In the genomic region with DNA sequence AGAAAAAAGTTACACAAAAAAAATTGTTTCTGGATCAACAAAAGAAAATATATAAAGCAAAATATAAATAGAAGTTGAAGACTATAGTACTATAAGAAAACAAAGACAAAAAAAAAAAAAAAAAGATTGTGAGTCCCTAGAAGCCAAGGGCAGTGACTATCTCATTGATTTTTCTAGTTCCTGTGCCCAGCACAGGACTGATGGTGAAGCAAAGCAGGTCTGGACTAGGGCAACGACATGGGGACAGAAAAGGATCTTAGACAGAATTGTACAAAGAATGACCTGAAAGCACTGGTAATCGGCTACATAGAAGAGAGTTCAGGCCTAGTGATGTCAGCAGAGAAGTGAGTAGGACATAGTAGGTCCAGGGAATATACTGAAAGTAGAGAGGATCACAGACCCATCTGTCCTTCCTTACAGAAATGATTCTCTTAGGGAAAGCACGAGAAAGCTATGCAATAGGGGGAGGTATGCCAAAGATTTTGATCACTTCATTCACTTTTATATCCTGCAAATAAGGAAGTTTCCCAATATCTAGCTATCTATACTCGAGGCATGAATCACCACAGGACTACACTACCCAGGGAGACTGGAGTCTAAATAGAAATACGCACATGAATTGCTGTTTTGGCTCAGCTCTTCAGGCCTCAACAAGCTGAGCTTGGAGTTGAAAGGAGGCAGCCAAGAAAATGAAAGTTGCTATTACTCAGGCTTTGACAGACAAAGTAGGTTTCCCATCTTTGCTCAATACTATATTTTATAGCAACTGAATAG, we compare ENCODE assay signal across 15 cellular contexts.
DNase-seq lines count a peak whose midpoint lies in the region; ATAC-seq, FAIRE-seq and TF ChIP-seq lines count a peak whose summit lies in the region.
"Had no signal": no experiment of that assay in that cellular context is flagged by ENCODE, and none has a peak within 500 bp of the region (broad histone marks: within the 10 kb centered on the region; RNA-seq: fewer than 3 reads in every experiment).

No MANE protein-coding gene starts in this region.

- H3K9ac ChIP-seq in subcutaneous abdominal adipose tissue (ENCODE audit: low read length in 5 of 5) = no peak overlapping the region

- no peak for FAIRE-seq in bronchial epithelial cell (lab: Jason Lieb, UNC)
- FAIRE-seq: endometrium, K562 had no signal

- peak overlapping the region; percentile 6 for H3K27ac ChIP-seq in subcutaneous abdominal adipose tissue (ENCODE audit: low read depth, low read length)

- H3K36me3 ChIP-seq in bronchial epithelial cell (ENCODE audit: control insufficient read depth, insufficient read depth, low read length) (no peaks in the 10 kb centered on the region), subcutaneous abdominal adipose tissue (ENCODE audit: control insufficient read depth in 5 of 5, insufficient read depth in 5 of 5, low read length in 5 of 5) (no peaks in the 10 kb centered on the region)

- no peaks in the 10 kb centered on the region for H3K9me3 Mint-ChIP-seq in natural killer cell treated with Interleukin-12 subunit alpha and Interleukin-12 subunit beta and Interleukin-15 and Interleukin-18, amount 100 ng/mL, for 72 hours
- H3K9me3 Mint-ChIP-seq: stimulated activated naive B cell treated with anti-CD40 and anti-IgM and Interleukin-4, amounts not matched to agents 10 μg/mL and 1 μg/mL and 100 μg/mL, for 72 hours had no signal

- H3K4me1 ChIP-seq in subcutaneous abdominal adipose tissue (ENCODE audit: control insufficient read depth in 5 of 5, insufficient read depth in 5 of 5, low read length in 5 of 5) = peaks cover 0 to 16% (median 7%) of the 10 kb centered on the region in 5 donors

- no peak overlapping the region for H3K27ac Mint-ChIP-seq in natural killer cell treated with Interleukin-12 subunit alpha and Interleukin-12 subunit beta and Interleukin-15 and Interleukin-18, amount 100 ng/mL, for 72 hours
- H3K27ac Mint-ChIP-seq: activated naive CD8-positive, alpha-beta T cell; stimulated activated naive B cell treated with anti-CD40 and anti-IgM and Interleukin-4, amounts not matched to agents 10 μg/mL and 1 μg/mL and 100 μg/mL, for 72 hours had no signal

- no peaks in the 10 kb centered on the region for H3K36me3 Mint-ChIP-seq in natural killer cell treated with Interleukin-12 subunit alpha and Interleukin-12 subunit beta and Interleukin-15 and Interleukin-18, amount 100 ng/mL, for 72 hours
- H3K36me3 Mint-ChIP-seq: activated naive CD8-positive, alpha-beta T cell; stimulated activated naive B cell treated with anti-CD40 and anti-IgM and Interleukin-4, amounts not matched to agents 10 μg/mL and 1 μg/mL and 100 μg/mL, for 72 hours had no signal

- TF ChIP-seq CTCF in bronchial epithelial cell (IDR thresholded peaks at IDR 0.05; ENCODE audit: insufficient read depth, low read length, severe bottlenecking) = no peak

- H3K4me3 Mint-ChIP-seq in natural killer cell treated with Interleukin-12 subunit alpha and Interleukin-12 subunit beta and Interleukin-15 and Interleukin-18, amount 100 ng/mL, for 72 hours = no peak overlapping the region
- H3K4me3 Mint-ChIP-seq: activated naive CD8-positive, alpha-beta T cell; stimulated activated naive B cell treated with anti-CD40 and anti-IgM and Interleukin-4, amounts not matched to agents 10 μg/mL and 1 μg/mL and 100 μg/mL, for 72 hours had no signal

- H3K4me3 ChIP-seq in bronchial epithelial cell (ENCODE audit: low read depth, low read length) (no peak overlapping the region), subcutaneous abdominal adipose tissue (ENCODE audit: low read depth in 1 of 5, low read length in 5 of 5) (no peak overlapping the region)
- H3K4me3 ChIP-seq: K562 had no signal

- H3K4me1 Mint-ChIP-seq in natural killer cell treated with Interleukin-12 subunit alpha and Interleukin-12 subunit beta and Interleukin-15 and Interleukin-18, amount 100 ng/mL, for 72 hours (ENCODE audit: low read depth in 2 of 2) = no peaks in the 10 kb centered on the region
- H3K4me1 Mint-ChIP-seq: stimulated activated naive B cell treated with anti-CD40 and anti-IgM and Interleukin-4, amounts not matched to agents 10 μg/mL and 1 μg/mL and 100 μg/mL, for 72 hours had no signal

- ATAC-seq in GM18861 (IDR thresholded peaks at IDR 0.05; ENCODE audit: unreplicated experiment) = no peak
- ATAC-seq in natural killer cell treated with Interleukin-12 subunit alpha and Interleukin-12 subunit beta and Interleukin-15 and Interleukin-18, amount 100 ng/mL, for 72 hours = no peak
- ATAC-seq: K562; stimulated activated naive B cell treated with anti-CD40 and anti-IgM and Interleukin-4, amounts not matched to agents 10 μg/mL and 1 μg/mL and 100 μg/mL, for 72 hours had no signal

- H3K27me3 ChIP-seq in bronchial epithelial cell (ENCODE audit: control insufficient read depth, insufficient read depth, low read length) (no peaks in the 10 kb centered on the region), subcutaneous abdominal adipose tissue (ENCODE audit: control insufficient read depth in 5 of 5, insufficient read depth in 4 of 5, low read length in 5 of 5) (no peaks in the 10 kb centered on the region)

- DNase-seq in MV-4-11 (lab: John Stamatoyannopoulos, UW) (peak; percentile 37), bronchial epithelial cell (ENCODE audit: low read depth) (peak; percentile 91), kidney tubule cell (ENCODE audit: low spot score) (peak; percentile 50), NCI-H1417 treated with DMSO at 0.1 percent for 48 hours (lab: John Stamatoyannopoulos, UW) (no peak), KG1 (lab: John Stamatoyannopoulos, UW) (no peak)
- DNase-seq in natural killer cell treated with Interleukin-12 subunit alpha and Interleukin-12 subunit beta and Interleukin-15 and Interleukin-18, amount 100 ng/mL, for 72 hours (ENCODE audit: low spot score) = no peak
- DNase-seq: islet precursor cell; occipital lobe; stimulated activated CD4-positive, alpha-beta T cell treated with anti-CD3 and anti-CD28 coated beads, Interleukin-1b, Interleukin-23, amount 100 ng/mL, for 48 hours; stimulated activated naive B cell treated with anti-CD40 and anti-IgM and Interleukin-4, amounts not matched to agents 10 μg/mL and 1 μg/mL and 100 μg/mL, for 72 hours had no signal

- no peaks in the 10 kb centered on the region for H3K9me3 ChIP-seq in subcutaneous abdominal adipose tissue (ENCODE audit: control insufficient read depth in 5 of 5, low read length in 5 of 5)

- peaks cover 4 to 19% of the 10 kb centered on the region in 2 donors for H3K27me3 Mint-ChIP-seq in natural killer cell treated with Interleukin-12 subunit alpha and Interleukin-12 subunit beta and Interleukin-15 and Interleukin-18, amount 100 ng/mL, for 72 hours
- H3K27me3 Mint-ChIP-seq: activated naive CD8-positive, alpha-beta T cell; stimulated activated naive B cell treated with anti-CD40 and anti-IgM and Interleukin-4, amounts not matched to agents 10 μg/mL and 1 μg/mL and 100 μg/mL, for 72 hours had no signal

Comparison
In these comparisons a context has a peak if more than half of its experiments do, and no peak if none do; other contexts are left out.
1. DNase-seq: peak in MV-4-11 (single experiment), bronchial epithelial cell (single experiment) and kidney tubule cell (single experiment); none in NCI-H1417 treated with DMSO at 0.1 percent for 48 hours (single experiment), KG1 (single experiment) and natural killer cell treated with Interleukin-12 subunit alpha and Interleukin-12 subunit beta and Interleukin-15 and Interleukin-18, amount 100 ng/mL, for 72 hours (single experiment).